ENCODE assay signal across 26 cellular contexts in genomic region chr13:98877466-98877865, GRCh38.
DNase-seq lines count a peak whose midpoint lies in the region; ATAC-seq and TF ChIP-seq lines count a peak whose summit lies in the region.
"Had no signal": no experiment of that assay in that cellular context is flagged by ENCODE, and none has a peak within 500 bp of the region (broad histone marks: within the 10 kb centered on the region; RNA-seq: fewer than 3 reads in every experiment).

No MANE protein-coding gene starts in this region.

- H3K27ac Mint-ChIP-seq in T-helper 1 cell treated with Interleukin-12 subunit alpha and Interleukin-12 subunit beta and Interleukin-4 antibody, amounts not matched to agents 30 μg/mL and 1 μg/mL, for 36 hours = peak overlapping the region; percentile 5
- peak overlapping the region; percentile 3 for H3K27ac Mint-ChIP-seq in activated T-cell treated with anti-CD3 and anti-CD28 coated beads, Interleukin-2, amount 50 U/mL, for 72 hours
- H3K27ac Mint-ChIP-seq in brain = peak overlapping the region in 3 of 5 experiments; percentile 52 to 95 (median 78)
- H3K27ac Mint-ChIP-seq: CD14-positive monocyte had no signal

- peaks cover 0 to 8% (median 0%) of the 10 kb centered on the region in 4 donors for H3K9me3 ChIP-seq in Peyer's patch
- H3K9me3 ChIP-seq: BE2C, SJCRH30 had no signal

- no peak overlapping the region for H3K4me3 ChIP-seq in Peyer's patch
- H3K4me3 ChIP-seq: SJCRH30 had no signal

- TF ChIP-seq CTCF in brain (conservative IDR thresholded peaks at IDR 0.05) (no peak), Peyer's patch (IDR thresholded peaks at IDR 0.05) (no peak)

- H3K36me3 ChIP-seq in Peyer's patch = peaks cover 0 to 79% (median 0%) of the 10 kb centered on the region in 3 donors
- H3K36me3 ChIP-seq: BE2C had no signal

- no peaks in the 10 kb centered on the region for H3K27me3 Mint-ChIP-seq in T-helper 1 cell treated with Interleukin-12 subunit alpha and Interleukin-12 subunit beta and Interleukin-4 antibody, amounts not matched to agents 30 μg/mL and 1 μg/mL, for 36 hours (ENCODE audit: low read depth)
- no peaks in the 10 kb centered on the region for H3K27me3 Mint-ChIP-seq in activated T-cell treated with anti-CD3 and anti-CD28 coated beads, Interleukin-2, amount 50 U/mL, for 72 hours (ENCODE audit: low read depth)
- H3K27me3 Mint-ChIP-seq in brain = peaks cover 3% of the 10 kb centered on the region

- H3K27ac ChIP-seq in Peyer's patch = no peak overlapping the region
- H3K27ac ChIP-seq: SJCRH30 had no signal

- H3K4me1 Mint-ChIP-seq in T-helper 1 cell treated with Interleukin-12 subunit alpha and Interleukin-12 subunit beta and Interleukin-4 antibody, amounts not matched to agents 30 μg/mL and 1 μg/mL, for 36 hours (ENCODE audit: low read depth) = peaks cover 43% of the 10 kb centered on the region
- H3K4me1 Mint-ChIP-seq in activated T-cell treated with anti-CD3 and anti-CD28 coated beads, Interleukin-2, amount 50 U/mL, for 72 hours (ENCODE audit: low read depth) = peaks cover 38% of the 10 kb centered on the region
- H3K4me1 Mint-ChIP-seq in brain = peaks cover 10% of the 10 kb centered on the region
- H3K4me1 Mint-ChIP-seq: CD14-positive monocyte had no signal

- no peak for TF ChIP-seq POLR2A in Peyer's patch (IDR thresholded peaks at IDR 0.05)

- H3K4me3 Mint-ChIP-seq in T-helper 1 cell treated with Interleukin-12 subunit alpha and Interleukin-12 subunit beta and Interleukin-4 antibody, amounts not matched to agents 30 μg/mL and 1 μg/mL, for 36 hours = no peak overlapping the region
- no peak overlapping the region for H3K4me3 Mint-ChIP-seq in activated T-cell treated with anti-CD3 and anti-CD28 coated beads, Interleukin-2, amount 50 U/mL, for 72 hours
- H3K4me3 Mint-ChIP-seq in brain = no peak overlapping the region
- H3K4me3 Mint-ChIP-seq: CD14-positive monocyte had no signal

- peaks cover 79% of the 10 kb centered on the region for H3K36me3 Mint-ChIP-seq in T-helper 1 cell treated with Interleukin-12 subunit alpha and Interleukin-12 subunit beta and Interleukin-4 antibody, amounts not matched to agents 30 μg/mL and 1 μg/mL, for 36 hours (ENCODE audit: low read depth)
- peaks cover 25 to 34% of the 10 kb centered on the region in 2 donors for H3K36me3 Mint-ChIP-seq in activated T-cell treated with anti-CD3 and anti-CD28 coated beads, Interleukin-2, amount 50 U/mL, for 72 hours (ENCODE audit: insufficient read depth in 2 of 2)
- peaks cover 78% of the 10 kb centered on the region for H3K36me3 Mint-ChIP-seq in brain
- H3K36me3 Mint-ChIP-seq: CD14-positive monocyte had no signal

- peaks cover 17% of the 10 kb centered on the region for H3K9me3 Mint-ChIP-seq in T-helper 1 cell treated with Interleukin-12 subunit alpha and Interleukin-12 subunit beta and Interleukin-4 antibody, amounts not matched to agents 30 μg/mL and 1 μg/mL, for 36 hours
- peaks cover 5 to 13% of the 10 kb centered on the region in 2 donors for H3K9me3 Mint-ChIP-seq in activated T-cell treated with anti-CD3 and anti-CD28 coated beads, Interleukin-2, amount 50 U/mL, for 72 hours
- peaks cover 6 to 18% (median 10%) of the 10 kb centered on the region in 5 experiments for H3K9me3 Mint-ChIP-seq in brain

- ATAC-seq in activated T-cell treated with anti-CD3 and anti-CD28 coated beads, Interleukin-2, amount 50 U/mL, for 72 hours (replicated peaks in 1 of 2) = no peak
- ATAC-seq in HG03095 (IDR thresholded peaks at IDR 0.05; ENCODE audit: unreplicated experiment) = no peak
- ATAC-seq: PC-3, Right ventricle myocardium inferior had no signal

- no peaks in the 10 kb centered on the region for H3K27me3 ChIP-seq in Peyer's patch
- H3K27me3 ChIP-seq: BE2C, SJCRH30 had no signal

- DNase-seq in T-helper 1 cell (no peak), Peyer's patch (no peak), NCI-H2171 (lab: John Stamatoyannopoulos, UW) (no peak)
- no peak for DNase-seq in activated T-cell treated with anti-CD3 and anti-CD28 coated beads, Interleukin-2, amount 50 U/mL, for 72 hours
- no peak for DNase-seq in activated T-cell treated with anti-CD3 and anti-CD28 coated beads, Interleukin-2, amount 50 U/mL, for 1 hour
- DNase-seq: 8988T; ACHN; BE2C; DMS153; DND-41; Karpas-422; MV-4-11; NCI-H1105 treated with DMSO at 0.1 percent for 48 hours; NCI-H146; NCI-H1930; NCI-H2107; NCI-H446; NCI-H524 treated with DMSO at 0.1 percent for 48 hours; NK-92 treated with Interleukin-12 subunit alpha and Interleukin-12 subunit beta, amount 100 ng/mL, for 24 hours; PC-3; SJCRH30 had no signal

- H3K4me1 ChIP-seq in Peyer's patch = no peaks in the 10 kb centered on the region
- H3K4me1 ChIP-seq: BE2C, SJCRH30 had no signal

Comparison
In these comparisons a context has a peak if more than half of its experiments do, and no peak if none do; other contexts are left out.
1. H3K27ac Mint-ChIP-seq: peak in every context shown above with its lines; median percentile 78 in brain; 5 in T-helper 1 cell treated with Interleukin-12 subunit alpha and Interleukin-12 subunit beta and Interleukin-4 antibody, amounts not matched to agents 30 μg/mL and 1 μg/mL, for 36 hours; 3 in activated T-cell treated with anti-CD3 and anti-CD28 coated beads, Interleukin-2, amount 50 U/mL, for 72 hours.